12 cellular contexts compared by ENCODE assay signal in the genomic region with DNA sequence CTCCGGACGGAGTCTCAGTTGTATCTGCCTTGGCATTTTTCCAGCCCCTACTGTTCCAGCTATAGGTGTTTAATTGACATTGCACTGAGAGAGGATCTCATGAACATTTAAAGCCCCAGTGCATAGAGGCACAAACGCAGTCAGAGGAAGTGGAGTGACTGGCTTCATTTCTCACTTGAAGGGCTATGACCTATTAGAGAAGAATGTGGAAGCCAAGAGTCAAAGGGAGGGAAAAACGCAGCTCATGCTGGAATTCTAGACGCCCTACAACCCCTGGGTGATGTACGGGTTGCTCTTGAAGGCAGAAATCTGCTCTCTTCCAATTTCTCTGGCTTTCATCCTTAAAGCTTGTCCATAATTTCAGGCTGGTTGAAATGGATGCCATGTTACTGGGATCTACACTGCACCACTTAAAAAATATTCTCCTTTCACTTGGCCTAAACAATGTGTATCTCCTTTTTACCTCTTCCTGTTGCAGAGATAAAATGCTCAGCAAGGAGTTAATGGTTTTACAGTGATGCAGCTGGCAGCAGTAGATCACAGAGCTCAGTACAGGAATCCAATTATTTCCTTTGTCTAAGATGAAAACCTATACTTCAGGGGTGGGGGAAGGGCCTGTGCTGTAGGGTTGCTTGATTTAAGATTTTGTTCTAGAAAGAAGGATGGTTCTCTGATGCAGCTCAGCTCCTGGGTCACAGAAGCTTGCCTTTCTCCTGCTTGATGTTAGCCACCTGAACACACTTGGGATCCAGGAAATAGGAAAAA.
DNase-seq lines count a peak whose midpoint lies in the region; ATAC-seq, FAIRE-seq and TF ChIP-seq lines count a peak whose summit lies in the region.
"Had no signal": no experiment of that assay in that cellular context is flagged by ENCODE, and none has a peak within 500 bp of the region (broad histone marks: within the 10 kb centered on the region; RNA-seq: fewer than 3 reads in every experiment).

No MANE protein-coding gene starts in this region.

- no peak overlapping the region for H3K4me3 ChIP-seq in mammary epithelial cell (replicated peaks in 1 of 3; ENCODE audit: insufficient read depth in 1 of 3, low read depth in 2 of 3, low read length in 3 of 3)
- no peak overlapping the region for H3K4me3 ChIP-seq in pancreas
- H3K4me3 ChIP-seq: right atrium auricular region, tibial nerve had no signal

- in situ Hi-C loops in G401 (cut with HindIII; ENCODE audit: low sequenced_read_pairs) (no loop called here), mammary epithelial cell (cut with MboI; ENCODE audit: low sequenced_read_pairs in 2 of 2) (no loop called here)

- H3K36me3 ChIP-seq in mammary epithelial cell (ENCODE audit: insufficient read depth, low read length) (no peaks in the 10 kb centered on the region), pancreas (no peaks in the 10 kb centered on the region)
- H3K36me3 ChIP-seq: right atrium auricular region, tibial nerve had no signal

- peak overlapping the region; percentile 5 for H2AFZ ChIP-seq in mammary epithelial cell (ENCODE audit: low read depth, low read length)

- no TSS peak for BruUV-seq in mammary epithelial cell (replicated peaks; lab: Mats Ljungman, UMichigan)

- H3K27ac ChIP-seq in mammary epithelial cell (ENCODE audit: insufficient read depth, low read depth, low read length) (no peak overlapping the region), substantia nigra (ENCODE audit: low read depth, low read length, poor library complexity, severe bottlenecking) (no peak overlapping the region), pancreas (no peak overlapping the region)
- H3K27ac ChIP-seq: right atrium auricular region had no signal

- no peaks in the 10 kb centered on the region for H3K27me3 ChIP-seq in mammary epithelial cell (ENCODE audit: insufficient read depth, low read length)
- no peaks in the 10 kb centered on the region for H3K27me3 ChIP-seq in pancreas
- H3K27me3 ChIP-seq: right atrium auricular region, tibial nerve had no signal

- 89% methylated on average over 6 of the region's 6 CpGs for WGBS in mammary epithelial cell (ENCODE audit: low coverage, missing lambda C conversion rate)
- WGBS in pancreas, 2 donors, result 74 to 85% methylated on average over 6 of the region's 6 CpGs

- no peak for ATAC-seq in pancreas

- DNase-seq in G401 (ENCODE audit: low spot score) (peak; percentile 2), NCI-H2227 treated with DMSO at 0.1 percent for 48 hours (lab: John Stamatoyannopoulos, UW) (peak; percentile 82), mammary epithelial cell (no peak), myocyte (ENCODE audit: low read depth) (peak; percentile 55), substantia nigra (lab: John Stamatoyannopoulos, UW) (no peak), pancreas (no peak), C1 segment of cervical spinal cord (lab: John Stamatoyannopoulos, UW) (no peak), anterior cingulate cortex (lab: John Stamatoyannopoulos, UW) (no peak)
- DNase-seq: NCI-H1694 had no signal

- H3K79me2 ChIP-seq in mammary epithelial cell (ENCODE audit: insufficient read depth, low read length), result no peaks in the 10 kb centered on the region

- H3K4me1 ChIP-seq in mammary epithelial cell (ENCODE audit: insufficient read depth, low read length) (peaks cover 8% of the 10 kb centered on the region), pancreas (no peaks in the 10 kb centered on the region)
- H3K4me1 ChIP-seq: right atrium auricular region had no signal

- no peak overlapping the region for H3K9ac ChIP-seq in mammary epithelial cell (ENCODE audit: insufficient read depth, low read length)

- no peak for TF ChIP-seq CTCF in mammary epithelial cell (conservative IDR thresholded peaks at IDR 0.05 in 1 of 2, IDR thresholded peaks at IDR 0.05 in 1 of 2; ENCODE audit: extremely low read depth in 1 of 2, insufficient read depth in 1 of 2, low read depth in 1 of 2, low read length in 2 of 2)
- TF ChIP-seq CTCF in pancreas (IDR thresholded peaks at IDR 0.05), result no peak

- CTCF ChIA-PET in mammary epithelial cell (lab: Charles Lee; ENCODE audit: low non-redundant PET), result no interaction called here

- intact Hi-C loops in mammary epithelial cell (cut with micrococcal nuclease), result no loop called here
- intact Hi-C loops in pancreas (cut with DNase I), result no loop called here

- dilution Hi-C loops in mammary epithelial cell (cut with HindIII; ENCODE audit: low sequenced_read_pairs), result loop anchor here (5.0 kb wide), 1 partner anchor 60 kb away; the partner anchor contains the start of gene MAMDC2

- H3K9me3 ChIP-seq in mammary epithelial cell (replicated peaks; ENCODE audit: insufficient read depth, low read length) (no peaks in the 10 kb centered on the region), pancreas (no peaks in the 10 kb centered on the region)
- H3K9me3 ChIP-seq: right atrium auricular region, tibial nerve had no signal

- no peak overlapping the region for H3K4me2 ChIP-seq in mammary epithelial cell (ENCODE audit: insufficient read depth, low read depth, low read length)

- no peak for FAIRE-seq in pancreas (lab: Jason Lieb, UNC)
- FAIRE-seq: GM19239 had no signal

- no peaks in the 10 kb centered on the region for H4K20me1 ChIP-seq in mammary epithelial cell (ENCODE audit: insufficient read depth, low read length)

Comparison
In these comparisons a context has a peak if more than half of its experiments do, and no peak if none do; other contexts are left out.
1. DNase-seq: peak in G401 (single experiment), NCI-H2227 treated with DMSO at 0.1 percent for 48 hours (single experiment) and myocyte (single experiment); none in mammary epithelial cell (single experiment), substantia nigra (0 of 49), pancreas (0 of 6), C1 segment of cervical spinal cord (0 of 14) and anterior cingulate cortex (0 of 58).